ENCODE assay signal across 8 cellular contexts in the genomic region with DNA sequence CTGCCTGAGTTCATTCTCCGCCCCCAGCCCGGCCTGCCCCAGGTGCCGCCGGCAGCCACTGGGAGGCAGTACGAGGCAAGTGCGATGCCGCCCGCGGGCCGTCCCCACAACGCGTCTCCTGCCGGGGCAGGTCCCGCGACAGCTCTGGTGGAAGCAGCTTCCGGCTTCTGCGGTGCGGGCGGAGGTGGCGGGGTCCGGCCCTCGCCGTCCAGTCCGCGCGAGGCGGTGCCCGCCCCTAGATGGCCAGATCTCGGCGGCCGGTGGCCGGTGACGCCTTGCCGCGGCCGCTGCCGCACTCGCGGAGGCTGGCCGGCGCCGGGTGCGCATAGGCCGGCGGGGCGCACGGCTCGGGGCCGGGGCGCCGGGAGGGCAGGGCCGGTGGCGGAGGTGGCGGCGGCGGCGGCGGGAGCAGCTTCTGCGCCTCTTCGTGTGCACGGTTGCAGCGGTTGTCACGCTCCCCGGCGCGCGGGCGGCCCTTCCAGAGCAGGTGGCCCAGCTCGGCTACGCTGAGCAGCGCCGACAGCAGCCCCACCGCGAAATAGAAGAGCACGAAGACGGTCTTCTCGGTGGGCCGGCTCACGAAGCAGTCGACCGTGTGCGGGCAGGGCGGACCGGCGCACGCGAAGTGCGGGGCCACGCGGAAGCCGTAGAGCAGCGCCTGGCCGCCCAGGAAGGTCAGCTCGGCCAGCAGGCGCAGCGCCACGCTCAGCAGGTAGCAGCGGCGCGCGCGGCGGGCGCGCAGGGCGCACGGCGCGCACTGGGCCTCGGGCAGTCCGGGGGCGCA. TPM values are rescaled to one million over a fixed set of nuclear protein-coding genes. Genes with fewer than 3 reads are reported as not detected.
DNase-seq lines count a peak whose midpoint lies in the region; ATAC-seq and TF ChIP-seq lines count a peak whose summit lies in the region.

No MANE protein-coding gene starts in this region.

- H3K4me1 Mint-ChIP-seq in activated T-cell treated with anti-CD3 and anti-CD28 coated beads, Interleukin-2, amount 50 U/mL, for 24 hours (ENCODE audit: low read depth), result peaks cover 26% of the 10 kb centered on the region

- H3K36me3 ChIP-seq in OCI-LY7 (ENCODE audit: insufficient read depth, low read length) (no peaks in the 10 kb centered on the region), osteoblast (ENCODE audit: insufficient read depth, low read length) (no peaks in the 10 kb centered on the region), tibial nerve (no peaks in the 10 kb centered on the region)

- peak; percentile 70 for TF ChIP-seq CTCF in AG04450 (IDR thresholded peaks at IDR 0.05; ENCODE audit: low read depth, low read length)
- TF ChIP-seq CTCF in OCI-LY7 (conservative IDR thresholded peaks at IDR 0.05; ENCODE audit: low read length), result peak; percentile 83
- TF ChIP-seq CTCF in fibroblast of mammary gland (conservative IDR thresholded peaks at IDR 0.05; ENCODE audit: control insufficient read depth, insufficient read depth, low read depth, low read length), result peak; percentile 47
- peak; percentile 58 for TF ChIP-seq CTCF in osteoblast (IDR thresholded peaks at IDR 0.05; ENCODE audit: extremely low read depth, low read depth, low read length)
- peak in 3 of 5 experiments; percentile 45 to 49 (median 47) for TF ChIP-seq CTCF in tibial nerve (IDR thresholded peaks at IDR 0.05)

- H3K9me3 Mint-ChIP-seq in activated T-cell treated with anti-CD3 and anti-CD28 coated beads, Interleukin-2, amount 50 U/mL, for 24 hours, result no peaks in the 10 kb centered on the region

- H3K27ac ChIP-seq in AG04450 (ENCODE audit: low read depth, low read length) (no peak overlapping the region), OCI-LY7 (ENCODE audit: low read depth, low read length, poor library complexity, severe bottlenecking) (no peak overlapping the region), osteoblast (ENCODE audit: low read depth, low read length) (no peak overlapping the region), tibial nerve (no peak overlapping the region)

- H3K27me3 Mint-ChIP-seq in activated T-cell treated with anti-CD3 and anti-CD28 coated beads, Interleukin-2, amount 50 U/mL, for 24 hours, result peaks cover 22% of the 10 kb centered on the region

- H3K36me3 Mint-ChIP-seq in activated T-cell treated with anti-CD3 and anti-CD28 coated beads, Interleukin-2, amount 50 U/mL, for 24 hours (ENCODE audit: low read depth), result no peaks in the 10 kb centered on the region

- H3K4me1 ChIP-seq in OCI-LY7 (ENCODE audit: insufficient read depth, low read length, poor library complexity, severe bottlenecking) (peaks cover 4% of the 10 kb centered on the region), osteoblast (ENCODE audit: insufficient read depth, low read length) (peaks cover 16% of the 10 kb centered on the region), tibial nerve (peaks cover 0 to 36% (median 6%) of the 10 kb centered on the region in 4 donors)

- DNase-seq in AG04450 (ENCODE audit: low read depth, low spot score) (no peak), OCI-LY7 (ENCODE audit: low spot score) (peak; percentile 82), fibroblast of mammary gland (ENCODE audit: low read depth) (peak; percentile 63), osteoblast (ENCODE audit: insufficient read length, low spot score, missing footprints) (peak; percentile 99), tibial nerve (ENCODE audit: low spot score in 2 of 2) (no peak)
- DNase-seq in activated T-cell treated with anti-CD3 and anti-CD28 coated beads, Interleukin-2, amount 50 U/mL, for 24 hours, result peak; percentile 91

- CTCF ChIA-PET in AG04450 (lab: Charles Lee), result interaction anchor here (0.9 to 3.4 kb wide), 4 partner anchors 52 to 197 kb away, joined by 3 to 25 read pairs (median 12); no protein-coding TSS in a partner anchor
- CTCF ChIA-PET in OCI-LY7 (lab: Charles Lee; ENCODE audit: unreplicated experiment), result interaction anchor here (0.6 kb wide), 1 partner anchor 23 kb away, joined by 3 read pairs; no protein-coding TSS in a partner anchor

- H3K4me2 ChIP-seq in OCI-LY7 (ENCODE audit: low read length) (peak overlapping the region; percentile 69), osteoblast (ENCODE audit: insufficient read depth, low read length) (peak overlapping the region; percentile 78)

- H3K9me3 ChIP-seq in AG04450 (ENCODE audit: control insufficient read depth, insufficient read depth, low read length) (no peaks in the 10 kb centered on the region; the same call in 1 of the 2 replicates), OCI-LY7 (ENCODE audit: low read length) (no peaks in the 10 kb centered on the region), osteoblast (ENCODE audit: low read depth, low read length) (no peaks in the 10 kb centered on the region), tibial nerve (no peaks in the 10 kb centered on the region)

- H3K4me3 ChIP-seq in AG04450 (ENCODE audit: low read depth, low read length) (peak overlapping the region; percentile 59), OCI-LY7 (ENCODE audit: low read depth, low read length, poor library complexity, severe bottlenecking) (peak overlapping the region; percentile 53), fibroblast of mammary gland (ENCODE audit: control insufficient read depth, low read depth, low read length) (peak overlapping the region; percentile 27), osteoblast (ENCODE audit: insufficient read depth, low read length) (peak overlapping the region; percentile 77), tibial nerve (peak overlapping the region; percentile 30 to 60 (median 45))

- no peak for TF ChIP-seq EP300 in tibial nerve (IDR thresholded peaks at IDR 0.05)

- H3K4me3 Mint-ChIP-seq in activated T-cell treated with anti-CD3 and anti-CD28 coated beads, Interleukin-2, amount 50 U/mL, for 24 hours, result peak overlapping the region; percentile 71

- no peak overlapping the region for H2AFZ ChIP-seq in OCI-LY7 (ENCODE audit: low read length)
- H2AFZ ChIP-seq in osteoblast (ENCODE audit: low read length), result peak overlapping the region; percentile 65

- no peak for TF ChIP-seq POLR2A in tibial nerve (IDR thresholded peaks at IDR 0.05)

- 1% methylated on average over 28 to 47 of the region's 112 CpGs for WGBS in tibial nerve, 2 donors

- H3K79me2 ChIP-seq in OCI-LY7 (ENCODE audit: insufficient read depth, low read depth, low read length) (no peaks in the 10 kb centered on the region), osteoblast (ENCODE audit: insufficient read depth, low read length) (peaks cover 6% of the 10 kb centered on the region)

- POLR2A ChIA-PET in AG04450 (lab: Yijun Ruan, JAX), result interaction anchor here (1.0 to 1.4 kb wide), 2 partner anchors 26 to 170 kb away, joined by 3 read pairs; no protein-coding TSS in a partner anchor
- POLR2A ChIA-PET in OCI-LY7 (lab: Charles Lee), result no interaction called here

- no peak overlapping the region for H3K27ac Mint-ChIP-seq in activated T-cell treated with anti-CD3 and anti-CD28 coated beads, Interleukin-2, amount 50 U/mL, for 24 hours

- ATAC-seq in GM18867 (IDR thresholded peaks at IDR 0.05; ENCODE audit: unreplicated experiment) (peak; percentile 77), HG03457 (IDR thresholded peaks at IDR 0.05; ENCODE audit: unreplicated experiment) (peak; percentile 49)

- H4K20me1 ChIP-seq in OCI-LY7 (ENCODE audit: insufficient read depth, low read length), result no peaks in the 10 kb centered on the region
- H4K20me1 ChIP-seq in osteoblast (ENCODE audit: insufficient read depth, low read length), result peaks cover 5% of the 10 kb centered on the region

- no peaks in the 10 kb centered on the region for H3K9me2 ChIP-seq in OCI-LY7 (ENCODE audit: insufficient read depth, low read length)

- H3K27me3 ChIP-seq in AG04450 (ENCODE audit: control insufficient read depth, insufficient read depth, low read length) (no peaks in the 10 kb centered on the region), osteoblast (ENCODE audit: insufficient read depth, low read length) (no peaks in the 10 kb centered on the region), tibial nerve (peaks cover 0 to 7% of the 10 kb centered on the region in 2 donors)

- BruUV-seq in OCI-LY7 (replicated peaks; lab: Mats Ljungman, UMichigan), result no TSS peak

- intact Hi-C loops in OCI-LY7 (cut with micrococcal nuclease; ENCODE audit: unreplicated experiment), result loop anchor here (1.0 kb wide), 2 partner anchors 170 to 197 kb away; no protein-coding TSS in a partner anchor

RNA-seq across cellular contexts. Expression of a gene that starts 1.6 kb away (rescaled TPM):
- polyA plus RNA-seq in AG04450 (2011; rRNA removed), result 0.41 and 0.97 TPM in 2 replicates
- 0.39 TPM in 1 of 2 replicates, not detected in the other for polyA minus RNA-seq in AG04450 (2011; rRNA and poly(A)+ RNA removed)
- not detected in 2 replicates for total RNA-seq in OCI-LY7 (2014; rRNA removed; shearing (Covaris generic))
- total RNA-seq in OCI-LY7 (2022) (not detected in 2 replicates), osteoblast (1.8 and 2.7 TPM in 2 replicates), tibial nerve (not detected)

RNA-seq across cellular contexts. Expression of a gene that starts 53.9 kb away (rescaled TPM):
- 4.9 and 7.5 TPM in 2 replicates for polyA plus RNA-seq in AG04450 (2011; rRNA removed)
- polyA minus RNA-seq in AG04450 (2011; rRNA and poly(A)+ RNA removed), result 9.7 and 10.2 TPM in 2 replicates
- 3.1 and 5.7 TPM in 2 replicates for total RNA-seq in OCI-LY7 (2014; rRNA removed; shearing (Covaris generic))
- total RNA-seq in OCI-LY7 (2022), result 8.0 and 8.6 TPM in 2 replicates
- total RNA-seq in osteoblast, result 31.1 and 32.4 TPM in 2 replicates
- total RNA-seq in tibial nerve, result 10 to 100 TPM; 28.9 to 58.2 (median 46.4) TPM

RNA-seq across cellular contexts. Expression of a gene that starts 54.8 kb away (rescaled TPM):
- 28.2 and 53.5 TPM in 2 replicates for polyA plus RNA-seq in AG04450 (2011; rRNA removed)
- 12.0 and 28.1 TPM in 2 replicates for polyA minus RNA-seq in AG04450 (2011; rRNA and poly(A)+ RNA removed)
- 293 and 303 TPM in 2 replicates for total RNA-seq in OCI-LY7 (2014; rRNA removed; shearing (Covaris generic))
- total RNA-seq in OCI-LY7 (2022), result 340 and 442 TPM in 2 replicates
- 14.5 and 15.9 TPM in 2 replicates for total RNA-seq in osteoblast
- 1 to 10 TPM in 3 of 4 donors, under 1 TPM in 1; 0.21 to 7.1 (median 2.6) TPM for total RNA-seq in tibial nerve

Comparison
In these comparisons a context has a peak if more than half of its experiments do, and no peak if none do; other contexts are left out.
1. DNase-seq: peak in OCI-LY7 (single experiment), activated T-cell treated with anti-CD3 and anti-CD28 coated beads, Interleukin-2, amount 50 U/mL, for 24 hours (single experiment), fibroblast of mammary gland (single experiment) and osteoblast (single experiment); none in AG04450 (single experiment) and tibial nerve (0 of 2).
2. H3K4me3 ChIP-seq: peak in every context shown above with its lines; median percentile 77 in osteoblast; 59 in AG04450; 53 in OCI-LY7; 45 in tibial nerve; 27 in fibroblast of mammary gland.
3. RNA of a gene that starts 54.8 kb away (total RNA-seq): 293 to 442 TPM in OCI-LY7; 14.5 to 15.9 TPM in osteoblast and 0.21 to 7.1 TPM in tibial nerve; every median in the first group is over 10 times any median in the second.
4. Peak in every context shown above with its lines, with median percentiles within 50 percentile points of each other: CTCF ChIP-seq.